15 cellular contexts compared by ENCODE assay signal in the genomic region with DNA sequence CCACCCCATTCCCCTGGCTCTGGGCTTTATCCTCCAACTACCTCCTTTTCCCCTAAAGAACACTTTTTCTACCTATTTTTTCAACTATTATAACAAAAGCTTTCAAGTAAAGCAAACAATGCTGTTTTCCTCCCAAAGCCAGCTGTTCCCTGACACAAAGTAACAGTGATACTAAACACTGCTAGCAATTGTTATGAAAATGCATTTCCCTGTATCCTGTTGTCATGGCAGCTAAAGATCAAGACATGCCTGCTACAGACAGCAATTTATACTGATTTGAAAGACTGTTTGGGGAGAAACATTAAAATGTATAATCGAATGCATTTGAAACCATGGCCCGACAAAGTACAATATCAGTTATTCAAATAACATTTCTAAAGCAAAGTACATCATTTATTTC.
"Had no signal": no experiment of that assay in that cellular context is flagged by ENCODE, and none has a peak within 500 bp of the region (broad histone marks: within the 10 kb centered on the region; RNA-seq: fewer than 3 reads in every experiment).

No MANE protein-coding gene starts in this region.

- H3K36me3 ChIP-seq: cardiac muscle cell, neutrophil, thoracic aorta had no signal

- DNase-seq: activated CD4-positive, alpha-beta T cell treated with anti-CD3 and anti-CD28 coated beads, Interleukin-2, amount 50 U/mL, for 48 hours; activated CD8-positive, alpha-beta memory T cell treated with anti-CD3 and anti-CD28 coated beads, Interleukin-2, amount 10 ng/mL, durations not matched to agents 7 days and 5 days; activated effector memory CD4-positive, alpha-beta T cell treated with Interleukin-2 at 50 U/mL for 16 hours; activated naive CD4-positive, alpha-beta T cell treated with anti-CD3 and anti-CD28 coated beads, Interleukin-2, amount 50 U/mL, for 16 hours; activated T-cell treated with anti-CD3 and anti-CD28 coated beads, Interleukin-2, amount 50 U/mL, for 24 hours; dorsolateral prefrontal cortex; kidney glomerular epithelial cell; stimulated activated CD4-positive, alpha-beta T cell treated with anti-CD3 and anti-CD28 coated beads, Interleukin-12 subunit alpha, Interleukin-12 subunit beta, amount 100 ng/mL, for 4 hours; stimulated activated CD4-positive, alpha-beta T cell treated with anti-CD3 and anti-CD28 coated beads, Interleukin-2, amount 100 ng/mL, for 24 hours; T-helper 1 cell had no signal

- H3K27ac ChIP-seq: cardiac muscle cell, dorsolateral prefrontal cortex, hepatocyte, neutrophil, thoracic aorta, VCaP had no signal

- H2AFZ ChIP-seq: hepatocyte had no signal

- H3K27me3 ChIP-seq: cardiac muscle cell, dorsolateral prefrontal cortex, hepatocyte, neutrophil had no signal

- H3K4me2 ChIP-seq: hepatocyte had no signal

- H3K79me2 ChIP-seq: hepatocyte had no signal

- H3K4me3 ChIP-seq: cardiac muscle cell, dorsolateral prefrontal cortex, hepatocyte, thoracic aorta had no signal

- H3K9me3 ChIP-seq: neutrophil, thoracic aorta had no signal
